ENCODE assay signal across 1 cellular context in genomic region chr6:166952122-166952521, GRCh38.
A peak's percentile ranks its signal among the peaks of the same experiment; 100 is the strongest.
TF ChIP-seq lines count a peak whose summit lies in the region.

No MANE protein-coding gene starts in this region.

TF ChIP-seq in HepG2, 621 proteins besides CTCF, POLR2A, EP300 and RAD21:
- peak; percentile 34; the same call in 1 of the 2 replicates for TF ChIP-seq RBFOX2 (IDR thresholded peaks at IDR 0.05; ENCODE audit: low read depth, low read length)
- TF ChIP-seq IRF1 (CRISPR knock-in tag; IDR thresholded peaks at IDR 0.05; ENCODE audit: low read depth) = no peak
- TF ChIP-seq ZNF33A (CRISPR knock-in tag; IDR thresholded peaks at IDR 0.05; ENCODE audit: borderline replicate concordance) = no peak
- no peak for TF ChIP-seq XRCC5 (optimal IDR thresholded peaks at IDR 0.05; ENCODE audit: low read length)
- no peak for TF ChIP-seq ZNF512 (CRISPR knock-in tag; IDR thresholded peaks at IDR 0.05)
- TF ChIP-seq SRSF1 (optimal IDR thresholded peaks at IDR 0.05; ENCODE audit: low read depth, low read length) = no peak
- no peak for TF ChIP-seq ZNF713 (CRISPR knock-in tag; IDR thresholded peaks at IDR 0.05)
- peak; percentile 81 for TF ChIP-seq ZNF12 (CRISPR knock-in tag; IDR thresholded peaks at IDR 0.05)
- no peak for TF ChIP-seq ZNF30 (CRISPR knock-in tag; IDR thresholded peaks at IDR 0.05)
- TF ChIP-seq ZNF17 (CRISPR knock-in tag; IDR thresholded peaks at IDR 0.05) = no peak
- no peak for TF ChIP-seq ZNF407 (CRISPR knock-in tag; IDR thresholded peaks at IDR 0.05; ENCODE audit: not compliant biosample characterization)
- TF ChIP-seq, protein P1, sequence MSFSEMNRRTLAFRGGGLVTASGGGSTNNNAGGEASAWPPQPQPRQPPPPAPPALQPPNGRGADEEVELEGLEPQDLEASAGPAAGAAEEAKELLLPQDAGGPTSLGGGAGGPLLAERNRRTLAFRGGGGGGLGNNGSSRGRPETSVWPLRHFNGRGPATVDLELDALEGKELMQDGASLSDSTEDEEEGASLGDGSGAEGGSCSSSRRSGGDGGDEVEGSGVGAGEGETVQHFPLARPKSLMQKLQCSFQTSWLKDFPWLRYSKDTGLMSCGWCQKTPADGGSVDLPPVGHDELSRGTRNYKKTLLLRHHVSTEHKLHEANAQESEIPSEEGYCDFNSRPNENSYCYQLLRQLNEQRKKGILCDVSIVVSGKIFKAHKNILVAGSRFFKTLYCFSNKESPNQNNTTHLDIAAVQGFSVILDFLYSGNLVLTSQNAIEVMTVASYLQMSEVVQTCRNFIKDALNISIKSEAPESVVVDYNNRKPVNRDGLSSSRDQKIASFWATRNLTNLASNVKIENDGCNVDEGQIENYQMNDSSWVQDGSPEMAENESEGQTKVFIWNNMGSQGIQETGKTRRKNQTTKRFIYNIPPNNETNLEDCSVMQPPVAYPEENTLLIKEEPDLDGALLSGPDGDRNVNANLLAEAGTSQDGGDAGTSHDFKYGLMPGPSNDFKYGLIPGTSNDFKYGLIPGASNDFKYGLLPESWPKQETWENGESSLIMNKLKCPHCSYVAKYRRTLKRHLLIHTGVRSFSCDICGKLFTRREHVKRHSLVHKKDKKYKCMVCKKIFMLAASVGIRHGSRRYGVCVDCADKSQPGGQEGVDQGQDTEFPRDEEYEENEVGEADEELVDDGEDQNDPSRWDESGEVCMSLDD (CRISPR knock-in tag; IDR thresholded peaks at IDR 0.05; ENCODE audit: borderline replicate concordance) = no peak
- TF ChIP-seq, protein P2, sequence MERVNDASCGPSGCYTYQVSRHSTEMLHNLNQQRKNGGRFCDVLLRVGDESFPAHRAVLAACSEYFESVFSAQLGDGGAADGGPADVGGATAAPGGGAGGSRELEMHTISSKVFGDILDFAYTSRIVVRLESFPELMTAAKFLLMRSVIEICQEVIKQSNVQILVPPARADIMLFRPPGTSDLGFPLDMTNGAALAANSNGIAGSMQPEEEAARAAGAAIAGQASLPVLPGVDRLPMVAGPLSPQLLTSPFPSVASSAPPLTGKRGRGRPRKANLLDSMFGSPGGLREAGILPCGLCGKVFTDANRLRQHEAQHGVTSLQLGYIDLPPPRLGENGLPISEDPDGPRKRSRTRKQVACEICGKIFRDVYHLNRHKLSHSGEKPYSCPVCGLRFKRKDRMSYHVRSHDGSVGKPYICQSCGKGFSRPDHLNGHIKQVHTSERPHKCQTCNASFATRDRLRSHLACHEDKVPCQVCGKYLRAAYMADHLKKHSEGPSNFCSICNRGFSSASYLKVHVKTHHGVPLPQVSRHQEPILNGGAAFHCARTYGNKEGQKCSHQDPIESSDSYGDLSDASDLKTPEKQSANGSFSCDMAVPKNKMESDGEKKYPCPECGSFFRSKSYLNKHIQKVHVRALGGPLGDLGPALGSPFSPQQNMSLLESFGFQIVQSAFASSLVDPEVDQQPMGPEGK (CRISPR knock-in tag; IDR thresholded peaks at IDR 0.05) = no peak
TF ChIP-seq in HepG2: peak in this region for 2.
